17 cellular contexts compared by ENCODE assay signal in genomic region chr12:127621366-127621765, GRCh38.
A peak's percentile ranks its signal among the peaks of the same experiment; 100 is the strongest.
DNase-seq lines count a peak whose midpoint lies in the region; ATAC-seq, FAIRE-seq and TF ChIP-seq lines count a peak whose summit lies in the region.
"Had no signal": no experiment of that assay in that cellular context is flagged by ENCODE, and none has a peak within 500 bp of the region (broad histone marks: within the 10 kb centered on the region; RNA-seq: fewer than 3 reads in every experiment).

No MANE protein-coding gene starts in this region.

- peaks cover 17 to 20% of the 10 kb centered on the region in 2 donors for H3K9me3 Mint-ChIP-seq in stimulated activated naive CD8-positive, alpha-beta T cell treated with anti-CD3 and anti-CD28 coated beads, Interleukin-15, amount 100 ng/mL, for 72 hours

- no peak overlapping the region for H3K4me3 ChIP-seq in kidney (ENCODE audit: low read length in 2 of 2)
- no peak overlapping the region for H3K4me3 ChIP-seq in stomach

- H3K9me3 ChIP-seq in kidney (ENCODE audit: control insufficient read depth in 1 of 2, low read length in 2 of 2) (no peaks in the 10 kb centered on the region), stomach (peaks cover 0 to 4% (median 0%) of the 10 kb centered on the region in 4 donors)

- no peaks in the 10 kb centered on the region for H3K4me1 ChIP-seq in kidney (ENCODE audit: control insufficient read depth in 1 of 2, insufficient read depth in 1 of 2, low read depth in 1 of 2, low read length in 2 of 2)
- H3K4me1 ChIP-seq in stomach = peaks cover 0 to 5% (median 2%) of the 10 kb centered on the region in 4 donors

- intact Hi-C loops in kidney (cut with DNase I) (no loop called here), stomach (cut with DNase I; ENCODE audit: low total_unique reads) (no loop called here)

- no peak overlapping the region for H3K4me3 Mint-ChIP-seq in stimulated activated naive CD8-positive, alpha-beta T cell treated with anti-CD3 and anti-CD28 coated beads, Interleukin-15, amount 100 ng/mL, for 72 hours
- H3K4me3 Mint-ChIP-seq: CD8-positive, alpha-beta T cell had no signal

- H3K9ac ChIP-seq in kidney (ENCODE audit: low read length in 2 of 2) = no peak overlapping the region
- H3K9ac ChIP-seq: KMS-11 had no signal

- TF ChIP-seq CTCF in kidney (IDR thresholded peaks at IDR 0.05; ENCODE audit: borderline replicate concordance, extremely low read depth, insufficient read depth) = no peak
- TF ChIP-seq CTCF in stomach (IDR thresholded peaks at IDR 0.05) = no peak

- no peak for TF ChIP-seq EP300 in stomach (IDR thresholded peaks at IDR 0.05)

- H3K36me3 ChIP-seq in kidney (ENCODE audit: control insufficient read depth in 1 of 2, insufficient read depth in 2 of 2, low read length in 2 of 2) = no peaks in the 10 kb centered on the region
- H3K36me3 ChIP-seq in stomach = no peaks in the 10 kb centered on the region

- no peaks in the 10 kb centered on the region for H3K4me1 Mint-ChIP-seq in stimulated activated naive CD8-positive, alpha-beta T cell treated with anti-CD3 and anti-CD28 coated beads, Interleukin-15, amount 100 ng/mL, for 72 hours

- no peak overlapping the region for H3K27ac ChIP-seq in kidney (ENCODE audit: low read depth in 2 of 2, low read length in 2 of 2)
- H3K27ac ChIP-seq in stomach = peak overlapping the region in 4 of 5 donors; percentile 30 to 62 (median 38)
- H3K27ac ChIP-seq: KMS-11 had no signal

- ATAC-seq in stimulated activated naive CD8-positive, alpha-beta T cell treated with anti-CD3 and anti-CD28 coated beads, Interleukin-15, amount 100 ng/mL, for 72 hours = peak; percentile 23
- no peak for ATAC-seq in stimulated activated naive CD8-positive, alpha-beta T cell treated with anti-CD3 and anti-CD28 coated beads, Interleukin-15, Interleukin-2, amounts not matched to agents 100 U/mL and 50 U/mL, for 24 hours
- ATAC-seq: CD8-positive, alpha-beta T cell; HCT116 had no signal

- FAIRE-seq in kidney (lab: Jason Lieb, UNC) = no peak
- no peak for FAIRE-seq in frontal cortex (lab: Jason Lieb, UNC)
- FAIRE-seq: GM12891 had no signal

- WGBS in stomach, 5 donors = 69 to 74% (median 73%) methylated on average over 9 of the region's 9 CpGs

- no peaks in the 10 kb centered on the region for H3K27me3 Mint-ChIP-seq in stimulated activated naive CD8-positive, alpha-beta T cell treated with anti-CD3 and anti-CD28 coated beads, Interleukin-15, amount 100 ng/mL, for 72 hours

- no peak for DNase-seq in stimulated activated naive CD8-positive, alpha-beta T cell treated with anti-CD3 and anti-CD28 coated beads, Interleukin-15, amount 100 ng/mL, for 72 hours
- DNase-seq in stimulated activated naive CD8-positive, alpha-beta T cell treated with anti-CD3 and anti-CD28 coated beads, Interleukin-15, Interleukin-2, amounts not matched to agents 100 U/mL and 50 U/mL, for 24 hours = no peak
- peak; percentile 63 for DNase-seq in kidney
- DNase-seq in stomach = no peak
- no peak for DNase-seq in NCI-H510A treated with DMSO at 0.1 percent for 48 hours (lab: John Stamatoyannopoulos, UW)
- DNase-seq in stimulated activated CD4-positive, alpha-beta T cell treated with anti-CD3 and anti-CD28 coated beads, Interleukin-15, amount 100 ng/mL, for 24 hours = no peak
- DNase-seq in NCI-H526 treated with DMSO at 0.1 percent for 48 hours (lab: John Stamatoyannopoulos, UW) = no peak
- no peak for DNase-seq in frontal cortex (ENCODE audit: low spot score in 2 of 2)
- DNase-seq: 8988T; CD8-positive, alpha-beta T cell; DND-41; GOT3; IMR-90; NCI-H226 had no signal

- H3K27me3 ChIP-seq in stomach = no peaks in the 10 kb centered on the region

- no peak overlapping the region for H3K27ac Mint-ChIP-seq in stimulated activated naive CD8-positive, alpha-beta T cell treated with anti-CD3 and anti-CD28 coated beads, Interleukin-15, amount 100 ng/mL, for 72 hours
- H3K27ac Mint-ChIP-seq: CD8-positive, alpha-beta T cell had no signal

- TF ChIP-seq POLR2A in stomach (IDR thresholded peaks at IDR 0.05) = no peak

Comparison
In these comparisons a context has a peak if more than half of its experiments do, and no peak if none do; other contexts are left out.
1. H3K27ac ChIP-seq: peak in stomach (4 of 5); none in kidney (0 of 2).